ENCODE assay signal across 14 cellular contexts in genomic region chr9:113624721-113625120, GRCh38.
DNase-seq lines count a peak whose midpoint lies in the region; ATAC-seq, FAIRE-seq and TF ChIP-seq lines count a peak whose summit lies in the region.
"Had no signal": no experiment of that assay in that cellular context is flagged by ENCODE, and none has a peak within 500 bp of the region (broad histone marks: within the 10 kb centered on the region; RNA-seq: fewer than 3 reads in every experiment).

No MANE protein-coding gene starts in this region.

- peaks cover 14% of the 10 kb centered on the region for H3K4me1 Mint-ChIP-seq in activated T-cell treated with anti-CD3 and anti-CD28 coated beads, Interleukin-2, amount 50 U/mL, for 4 hours (ENCODE audit: low read depth)
- peaks cover 26% of the 10 kb centered on the region for H3K4me1 Mint-ChIP-seq in glutamatergic neuron (ENCODE audit: low read depth, unreplicated experiment)

- H3K27me3 ChIP-seq in suprapubic skin = no peaks in the 10 kb centered on the region
- peaks cover 0 to 38% of the 10 kb centered on the region in 2 experiments; a peak in 3 of 5 replicates for H3K27me3 ChIP-seq in HepG2 (ENCODE audit: control insufficient read depth in 1 of 2, insufficient read depth in 2 of 2, low read length in 2 of 2)

- FAIRE-seq in HepG2 (lab: Jason Lieb, UNC) = no peak

- no peaks in the 10 kb centered on the region for H3K9me3 Mint-ChIP-seq in activated T-cell treated with anti-CD3 and anti-CD28 coated beads, Interleukin-2, amount 50 U/mL, for 4 hours
- peaks cover 2% of the 10 kb centered on the region for H3K9me3 Mint-ChIP-seq in glutamatergic neuron (ENCODE audit: unreplicated experiment)
- H3K9me3 Mint-ChIP-seq: activated CD4-positive, alpha-beta memory T cell treated with anti-CD3 and anti-CD28 coated beads for 36 hours; naive thymus-derived CD8-positive, alpha-beta T cell had no signal

- H3K27ac ChIP-seq in suprapubic skin (no peak overlapping the region), HepG2 (ENCODE audit: extremely low read length, insufficient read depth, low read length) (no peak overlapping the region)
- H3K27ac ChIP-seq: epithelial cell of prostate had no signal

- TF ChIP-seq EP300 in suprapubic skin (IDR thresholded peaks at IDR 0.05) = no peak
- TF ChIP-seq EP300 in HepG2 (IDR thresholded peaks at IDR 0.05; ENCODE audit: low read depth in 2 of 2, low read length in 2 of 2) = no peak
- TF ChIP-seq EP300 in HepG2 (CRISPR knock-in tag; IDR thresholded peaks at IDR 0.05; ENCODE audit: borderline replicate concordance) = no peak

- in situ Hi-C loops in SK-MEL-5 (cut with HindIII; ENCODE audit: low pct_unique_long_range_greater_than_20kb, low sequenced_read_pairs) = no loop called here
- in situ Hi-C loops in HepG2 (cut with HindIII; ENCODE audit: extremely low pct_ligation_motif_present, low pct_unique_long_range_greater_than_20kb) = no loop called here

- H3K27ac Mint-ChIP-seq in glutamatergic neuron (ENCODE audit: unreplicated experiment) = peak overlapping the region; percentile 75
- H3K27ac Mint-ChIP-seq: activated CD4-positive, alpha-beta memory T cell treated with anti-CD3 and anti-CD28 coated beads for 36 hours had no signal

- peak; percentile 11 to 15 for DNase-seq in activated T-cell treated with anti-CD3 and anti-CD28 coated beads, Interleukin-2, amount 50 U/mL, for 48 hours
- no peak for DNase-seq in activated T-cell treated with anti-CD3 and anti-CD28 coated beads, Interleukin-2, amount 50 U/mL, for 4 hours
- DNase-seq in SK-MEL-5 (ENCODE audit: low read depth, low spot score) (peak; percentile 54), glutamatergic neuron (no peak), suprapubic skin (ENCODE audit: low spot score in 2 of 2) (peak; percentile 61 to 62), NCI-H446 treated with DMSO at 0.1 percent for 48 hours (lab: John Stamatoyannopoulos, UW) (no peak), NCI-H2227 (lab: John Stamatoyannopoulos, UW; ENCODE audit: unreplicated experiment) (no peak), HepG2 (ENCODE audit: low spot score) (no peak)
- DNase-seq: activated CD4-positive, alpha-beta memory T cell treated with anti-CD3 and anti-CD28 coated beads for 36 hours; amygdala; KBM-7; naive thymus-derived CD8-positive, alpha-beta T cell; NCI-H226 had no signal

- H3K79me2 ChIP-seq in HepG2 (ENCODE audit: insufficient read depth, low read length) = no peaks in the 10 kb centered on the region

- TF ChIP-seq CTCF in glutamatergic neuron (IDR thresholded peaks at IDR 0.05; ENCODE audit: partially characterized antibody, unreplicated experiment) (no peak), suprapubic skin (IDR thresholded peaks at IDR 0.05) (no peak), HepG2 (CRISPR knock-in tag; IDR thresholded peaks at IDR 0.05) (no peak)

- no peak for TF ChIP-seq RAD21 in HepG2 (CRISPR knock-in tag; IDR thresholded peaks at IDR 0.05)

- H3K4me1 ChIP-seq in suprapubic skin (peaks cover 30% of the 10 kb centered on the region), HepG2 (ENCODE audit: insufficient read depth, low read length) (peaks cover 60% of the 10 kb centered on the region)

- H3K4me3 Mint-ChIP-seq in activated T-cell treated with anti-CD3 and anti-CD28 coated beads, Interleukin-2, amount 50 U/mL, for 4 hours = no peak overlapping the region
- H3K4me3 Mint-ChIP-seq in glutamatergic neuron (ENCODE audit: unreplicated experiment) = no peak overlapping the region
- H3K4me3 Mint-ChIP-seq: activated CD4-positive, alpha-beta memory T cell treated with anti-CD3 and anti-CD28 coated beads for 36 hours; naive thymus-derived CD8-positive, alpha-beta T cell had no signal

- no peaks in the 10 kb centered on the region for H3K36me3 Mint-ChIP-seq in activated T-cell treated with anti-CD3 and anti-CD28 coated beads, Interleukin-2, amount 50 U/mL, for 4 hours (ENCODE audit: insufficient read depth)
- no peaks in the 10 kb centered on the region for H3K36me3 Mint-ChIP-seq in glutamatergic neuron (ENCODE audit: unreplicated experiment)
- H3K36me3 Mint-ChIP-seq: activated CD4-positive, alpha-beta memory T cell treated with anti-CD3 and anti-CD28 coated beads for 36 hours; naive thymus-derived CD8-positive, alpha-beta T cell had no signal

- H3K27me3 Mint-ChIP-seq in activated T-cell treated with anti-CD3 and anti-CD28 coated beads, Interleukin-2, amount 50 U/mL, for 4 hours (ENCODE audit: low read depth) = peaks cover 5% of the 10 kb centered on the region
- H3K27me3 Mint-ChIP-seq in glutamatergic neuron (ENCODE audit: unreplicated experiment) = no peaks in the 10 kb centered on the region

- CTCF ChIA-PET in HepG2 (lab: Yijun Ruan, JAX; ENCODE audit: low intra/inter-chr PET ratio, low total read pairs) = no interaction called here

- no peak for ATAC-seq in activated T-cell treated with anti-CD3 and anti-CD28 coated beads, Interleukin-2, amount 50 U/mL, for 4 hours
- ATAC-seq in HepG2 = no peak
- ATAC-seq: naive thymus-derived CD8-positive, alpha-beta T cell had no signal

- H4K20me1 ChIP-seq in HepG2 (ENCODE audit: insufficient read depth, low read length) = no peaks in the 10 kb centered on the region

- H3K36me3 ChIP-seq in suprapubic skin = no peaks in the 10 kb centered on the region
- no peaks in the 10 kb centered on the region for H3K36me3 ChIP-seq in HepG2 (replicated peaks in 1 of 2; ENCODE audit: control insufficient read depth in 1 of 2, insufficient read depth in 2 of 2, low read length in 2 of 2)

- H3K9ac ChIP-seq in HepG2 (ENCODE audit: insufficient read depth, low read depth, low read length) = no peak overlapping the region

- H3K4me3 ChIP-seq in suprapubic skin = no peak overlapping the region
- no peak overlapping the region for H3K4me3 ChIP-seq in HepG2 (replicated peaks in 1 of 3; ENCODE audit: insufficient read depth in 1 of 3, low read depth in 2 of 3, low read length in 3 of 3)

- no peak overlapping the region for H3K4me2 ChIP-seq in HepG2 (ENCODE audit: low read depth, low read length)

- BruUV-seq in HepG2 (replicated peaks; lab: Mats Ljungman, UMichigan) = no TSS peak

- TF ChIP-seq POLR2A in suprapubic skin (IDR thresholded peaks at IDR 0.05) (no peak), HepG2 (IDR thresholded peaks at IDR 0.05; ENCODE audit: insufficient read depth in 1 of 2, low read depth in 2 of 2, low read length in 2 of 2) (no peak)

- intact Hi-C loops in HepG2 (cut with micrococcal nuclease; ENCODE audit: unreplicated experiment) = no loop called here

- H2AFZ ChIP-seq in HepG2 (ENCODE audit: low read length) = no peak overlapping the region

- POLR2A ChIA-PET in HepG2 (lab: Yijun Ruan, JAX) = no interaction called here

- H3K9me3 ChIP-seq in suprapubic skin (no peaks in the 10 kb centered on the region), HepG2 (ENCODE audit: low read length) (no peaks in the 10 kb centered on the region)

- WGBS in suprapubic skin = 50% methylated on average over 9 of the region's 9 CpGs
- 37% methylated on average over 9 of the region's 9 CpGs for WGBS in HepG2 (ENCODE audit: low lambda C conversion rate)

TF ChIP-seq in HepG2, 621 proteins besides CTCF, POLR2A, EP300 and RAD21 (continues in another document):
- TF ChIP-seq ZNF710 (CRISPR knock-in tag; IDR thresholded peaks at IDR 0.05; ENCODE audit: borderline replicate concordance) = no peak
- no peak for TF ChIP-seq E2F1 (CRISPR knock-in tag; IDR thresholded peaks at IDR 0.05)
- no peak for TF ChIP-seq TEF (CRISPR knock-in tag; IDR thresholded peaks at IDR 0.05)
- no peak for TF ChIP-seq HES4 (CRISPR knock-in tag; IDR thresholded peaks at IDR 0.05; ENCODE audit: borderline replicate concordance)
- TF ChIP-seq ZNF75D (CRISPR knock-in tag; IDR thresholded peaks at IDR 0.05; ENCODE audit: borderline replicate concordance) = no peak
- TF ChIP-seq SALL2 (CRISPR knock-in tag; IDR thresholded peaks at IDR 0.05) = no peak
- TF ChIP-seq HOMEZ (CRISPR knock-in tag; IDR thresholded peaks at IDR 0.05; ENCODE audit: low read depth) = no peak

Comparison
In these comparisons a context has a peak if more than half of its experiments do, and no peak if none do; other contexts are left out.
1. DNase-seq: peak in activated T-cell treated with anti-CD3 and anti-CD28 coated beads, Interleukin-2, amount 50 U/mL, for 48 hours (2 of 2), SK-MEL-5 (single experiment) and suprapubic skin (2 of 2); none in activated T-cell treated with anti-CD3 and anti-CD28 coated beads, Interleukin-2, amount 50 U/mL, for 4 hours (single experiment), glutamatergic neuron (single experiment), NCI-H446 treated with DMSO at 0.1 percent for 48 hours (single experiment), NCI-H2227 (single experiment) and HepG2 (single experiment).